ENCODE assay signal across 18 cellular contexts in the genomic region with DNA sequence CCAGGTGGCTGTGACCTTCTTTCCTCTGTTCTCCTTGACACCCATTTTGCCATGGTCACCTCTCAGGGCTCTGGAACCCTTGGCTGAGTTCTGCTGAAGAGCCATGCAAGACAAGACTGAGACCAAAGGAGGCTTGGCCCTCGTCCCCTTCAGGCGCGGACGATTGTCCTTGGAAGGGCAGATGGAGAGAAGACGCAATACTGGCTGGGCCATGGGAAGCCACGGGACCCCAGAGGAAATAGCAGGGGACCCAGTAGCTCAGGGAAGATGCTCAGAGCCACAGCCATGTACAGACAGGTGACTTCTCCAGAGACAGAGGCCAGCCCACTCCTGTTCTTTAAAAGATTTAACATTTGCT.
A peak's percentile ranks its signal among the peaks of the same experiment; 100 is the strongest.
DNase-seq lines count a peak whose midpoint lies in the region; ATAC-seq, FAIRE-seq and TF ChIP-seq lines count a peak whose summit lies in the region.
"Had no signal": no experiment of that assay in that cellular context is flagged by ENCODE, and none has a peak within 500 bp of the region (broad histone marks: within the 10 kb centered on the region; RNA-seq: fewer than 3 reads in every experiment).

No MANE protein-coding gene starts in this region.

- DNase-seq in GM23338 (ENCODE audit: low spot score) = no peak
- DNase-seq in Panc1 (ENCODE audit: low read depth, low spot score) = no peak
- peak; percentile 22 for DNase-seq in kidney
- peak; percentile 38 for DNase-seq in sciatic nerve (ENCODE audit: low spot score)
- no peak for DNase-seq in NOMO-1 treated with DMSO at 0.1 percent for 48 hours (lab: John Stamatoyannopoulos, UW; ENCODE audit: unreplicated experiment)
- DNase-seq: 8988T; AML-193; Caco-2; CD8-positive, alpha-beta memory T cell; DND-41; GDM1; IMR-90 had no signal

- no peaks in the 10 kb centered on the region for H4K20me1 ChIP-seq in GM23338 (replicated peaks; ENCODE audit: insufficient read depth)
- H4K20me1 ChIP-seq: BLaER1 had no signal

- in situ Hi-C loops in Panc1 (cut with HindIII; ENCODE audit: low pct_unique_long_range_greater_than_20kb, low sequenced_read_pairs) = no loop called here

- H3K27ac ChIP-seq in GM23338 (ENCODE audit: low read depth) (no peak overlapping the region), Panc1 (ENCODE audit: low read length) (0 out of 2 replicates have a peak overlapping the region, but pooled peaks have one; percentile 25), kidney (ENCODE audit: low read depth in 2 of 2, low read length in 2 of 2) (no peak overlapping the region)
- H3K27ac ChIP-seq: BLaER1 had no signal

- CTCF ChIA-PET in Panc1 (lab: Charles Lee) = no interaction called here

- no peaks in the 10 kb centered on the region for H3K9me3 ChIP-seq in Panc1 (ENCODE audit: control insufficient read depth, insufficient read depth, low read depth, low read length)
- no peaks in the 10 kb centered on the region for H3K9me3 ChIP-seq in kidney (ENCODE audit: control insufficient read depth in 1 of 2, low read length in 2 of 2)
- H3K9me3 ChIP-seq: BLaER1, Caco-2 had no signal

- H3K4me1 Mint-ChIP-seq in GM23338 = peaks cover 24% of the 10 kb centered on the region
- H3K4me1 Mint-ChIP-seq: CD8-positive, alpha-beta memory T cell had no signal

- no peak overlapping the region for H2AFZ ChIP-seq in GM23338

- POLR2A ChIA-PET in Panc1 (lab: Charles Lee) = no interaction called here

- BruUV-seq in Panc1 (replicated peaks; lab: Mats Ljungman, UMichigan) = no TSS peak

- TF ChIP-seq CTCF in GM23338 (conservative IDR thresholded peaks at IDR 0.05; ENCODE audit: low read depth in 2 of 2) (no peak), Panc1 (IDR thresholded peaks at IDR 0.05) (no peak), kidney (IDR thresholded peaks at IDR 0.05; ENCODE audit: borderline replicate concordance, extremely low read depth, insufficient read depth) (no peak)

- FAIRE-seq in kidney (lab: Jason Lieb, UNC) = no peak
- FAIRE-seq: GM12892, HTR-8/SVneo had no signal

- no peak overlapping the region for H3K4me3 Mint-ChIP-seq in GM23338
- H3K4me3 Mint-ChIP-seq: CD8-positive, alpha-beta memory T cell had no signal

- H3K9ac ChIP-seq in kidney (ENCODE audit: low read length in 2 of 2) = no peak overlapping the region
- H3K9ac ChIP-seq: BLaER1 had no signal

- H3K36me3 ChIP-seq in GM23338 (ENCODE audit: insufficient read depth) (no peaks in the 10 kb centered on the region), Panc1 (ENCODE audit: control insufficient read depth, insufficient read depth, low read length) (no peaks in the 10 kb centered on the region), kidney (ENCODE audit: control insufficient read depth in 1 of 2, insufficient read depth in 2 of 2, low read length in 2 of 2) (no peaks in the 10 kb centered on the region)
- H3K36me3 ChIP-seq: BLaER1 had no signal

- no peaks in the 10 kb centered on the region for H3K36me3 Mint-ChIP-seq in GM23338 (ENCODE audit: low read depth)
- H3K36me3 Mint-ChIP-seq: CD8-positive, alpha-beta memory T cell had no signal

- H3K27me3 ChIP-seq in GM23338 (ENCODE audit: insufficient read depth) (no peaks in the 10 kb centered on the region), Panc1 (ENCODE audit: control insufficient read depth, insufficient read depth, low read length) (no peaks in the 10 kb centered on the region)
- H3K27me3 ChIP-seq: BLaER1 had no signal

- peaks cover 13% of the 10 kb centered on the region for H3K27me3 Mint-ChIP-seq in GM23338 (ENCODE audit: insufficient read depth, low read depth, poor library complexity)

- H3K4me3 ChIP-seq in GM23338 (peak overlapping the region; percentile 12; the same call in 1 of the 2 replicates), Panc1 (ENCODE audit: low read depth in 2 of 2, low read length in 2 of 2) (no peak overlapping the region), kidney (ENCODE audit: low read length in 2 of 2) (no peak overlapping the region)
- H3K4me3 ChIP-seq: BLaER1 had no signal

- intact Hi-C loops in Panc1 (cut with micrococcal nuclease; ENCODE audit: unreplicated experiment) = no loop called here
- intact Hi-C loops in kidney (cut with DNase I) = no loop called here
- intact Hi-C loops in sciatic nerve (cut with DNase I) = no loop called here

- H3K9me3 Mint-ChIP-seq in GM23338 = no peaks in the 10 kb centered on the region
- H3K9me3 Mint-ChIP-seq: CD8-positive, alpha-beta memory T cell had no signal

- H3K9me2 ChIP-seq in GM23338 (ENCODE audit: insufficient read depth) = no peaks in the 10 kb centered on the region; the same call in 1 of the 2 replicates

- no peaks in the 10 kb centered on the region for H3F3A ChIP-seq in GM23338 (replicated peaks; ENCODE audit: low read depth)

- no peak; the same call in 2 of the 3 replicates for ATAC-seq in GM23338
- ATAC-seq in Panc1 = no peak
- ATAC-seq in sciatic nerve = no peak
- ATAC-seq in HG02678 (IDR thresholded peaks at IDR 0.05; ENCODE audit: unreplicated experiment) = no peak
- ATAC-seq in HG02884 (IDR thresholded peaks at IDR 0.05; ENCODE audit: unreplicated experiment) = no peak
- ATAC-seq: HCT116 had no signal

- peak overlapping the region; percentile 65 for H3K4me2 ChIP-seq in GM23338
- H3K4me2 ChIP-seq: BLaER1 had no signal

- no peaks in the 10 kb centered on the region for H3K79me2 ChIP-seq in GM23338 (replicated peaks; ENCODE audit: insufficient read depth)

- H3K4me1 ChIP-seq in GM23338 (ENCODE audit: insufficient read depth) (peaks cover 21% of the 10 kb centered on the region), Panc1 (ENCODE audit: control insufficient read depth, insufficient read depth, low read length) (peaks cover 9% of the 10 kb centered on the region), kidney (ENCODE audit: control insufficient read depth in 1 of 2, insufficient read depth in 1 of 2, low read depth in 1 of 2, low read length in 2 of 2) (no peaks in the 10 kb centered on the region)
- H3K4me1 ChIP-seq: Caco-2 had no signal

- no peak overlapping the region for H3K27ac Mint-ChIP-seq in GM23338
- H3K27ac Mint-ChIP-seq: CD8-positive, alpha-beta memory T cell had no signal

TF ChIP-seq in GM23338, 12 proteins besides CTCF, POLR2A, EP300 and RAD21 (continues in another document):
- no peak for TF ChIP-seq STAT1 (IDR thresholded peaks at IDR 0.05; ENCODE audit: unreplicated experiment)
- TF ChIP-seq EZH2 (IDR thresholded peaks at IDR 0.05; ENCODE audit: low read depth, unreplicated experiment) = no peak
- no peak for TF ChIP-seq ZNF114 (CRISPR knock-in tag; IDR thresholded peaks at IDR 0.05)
- TF ChIP-seq, protein P1, sequence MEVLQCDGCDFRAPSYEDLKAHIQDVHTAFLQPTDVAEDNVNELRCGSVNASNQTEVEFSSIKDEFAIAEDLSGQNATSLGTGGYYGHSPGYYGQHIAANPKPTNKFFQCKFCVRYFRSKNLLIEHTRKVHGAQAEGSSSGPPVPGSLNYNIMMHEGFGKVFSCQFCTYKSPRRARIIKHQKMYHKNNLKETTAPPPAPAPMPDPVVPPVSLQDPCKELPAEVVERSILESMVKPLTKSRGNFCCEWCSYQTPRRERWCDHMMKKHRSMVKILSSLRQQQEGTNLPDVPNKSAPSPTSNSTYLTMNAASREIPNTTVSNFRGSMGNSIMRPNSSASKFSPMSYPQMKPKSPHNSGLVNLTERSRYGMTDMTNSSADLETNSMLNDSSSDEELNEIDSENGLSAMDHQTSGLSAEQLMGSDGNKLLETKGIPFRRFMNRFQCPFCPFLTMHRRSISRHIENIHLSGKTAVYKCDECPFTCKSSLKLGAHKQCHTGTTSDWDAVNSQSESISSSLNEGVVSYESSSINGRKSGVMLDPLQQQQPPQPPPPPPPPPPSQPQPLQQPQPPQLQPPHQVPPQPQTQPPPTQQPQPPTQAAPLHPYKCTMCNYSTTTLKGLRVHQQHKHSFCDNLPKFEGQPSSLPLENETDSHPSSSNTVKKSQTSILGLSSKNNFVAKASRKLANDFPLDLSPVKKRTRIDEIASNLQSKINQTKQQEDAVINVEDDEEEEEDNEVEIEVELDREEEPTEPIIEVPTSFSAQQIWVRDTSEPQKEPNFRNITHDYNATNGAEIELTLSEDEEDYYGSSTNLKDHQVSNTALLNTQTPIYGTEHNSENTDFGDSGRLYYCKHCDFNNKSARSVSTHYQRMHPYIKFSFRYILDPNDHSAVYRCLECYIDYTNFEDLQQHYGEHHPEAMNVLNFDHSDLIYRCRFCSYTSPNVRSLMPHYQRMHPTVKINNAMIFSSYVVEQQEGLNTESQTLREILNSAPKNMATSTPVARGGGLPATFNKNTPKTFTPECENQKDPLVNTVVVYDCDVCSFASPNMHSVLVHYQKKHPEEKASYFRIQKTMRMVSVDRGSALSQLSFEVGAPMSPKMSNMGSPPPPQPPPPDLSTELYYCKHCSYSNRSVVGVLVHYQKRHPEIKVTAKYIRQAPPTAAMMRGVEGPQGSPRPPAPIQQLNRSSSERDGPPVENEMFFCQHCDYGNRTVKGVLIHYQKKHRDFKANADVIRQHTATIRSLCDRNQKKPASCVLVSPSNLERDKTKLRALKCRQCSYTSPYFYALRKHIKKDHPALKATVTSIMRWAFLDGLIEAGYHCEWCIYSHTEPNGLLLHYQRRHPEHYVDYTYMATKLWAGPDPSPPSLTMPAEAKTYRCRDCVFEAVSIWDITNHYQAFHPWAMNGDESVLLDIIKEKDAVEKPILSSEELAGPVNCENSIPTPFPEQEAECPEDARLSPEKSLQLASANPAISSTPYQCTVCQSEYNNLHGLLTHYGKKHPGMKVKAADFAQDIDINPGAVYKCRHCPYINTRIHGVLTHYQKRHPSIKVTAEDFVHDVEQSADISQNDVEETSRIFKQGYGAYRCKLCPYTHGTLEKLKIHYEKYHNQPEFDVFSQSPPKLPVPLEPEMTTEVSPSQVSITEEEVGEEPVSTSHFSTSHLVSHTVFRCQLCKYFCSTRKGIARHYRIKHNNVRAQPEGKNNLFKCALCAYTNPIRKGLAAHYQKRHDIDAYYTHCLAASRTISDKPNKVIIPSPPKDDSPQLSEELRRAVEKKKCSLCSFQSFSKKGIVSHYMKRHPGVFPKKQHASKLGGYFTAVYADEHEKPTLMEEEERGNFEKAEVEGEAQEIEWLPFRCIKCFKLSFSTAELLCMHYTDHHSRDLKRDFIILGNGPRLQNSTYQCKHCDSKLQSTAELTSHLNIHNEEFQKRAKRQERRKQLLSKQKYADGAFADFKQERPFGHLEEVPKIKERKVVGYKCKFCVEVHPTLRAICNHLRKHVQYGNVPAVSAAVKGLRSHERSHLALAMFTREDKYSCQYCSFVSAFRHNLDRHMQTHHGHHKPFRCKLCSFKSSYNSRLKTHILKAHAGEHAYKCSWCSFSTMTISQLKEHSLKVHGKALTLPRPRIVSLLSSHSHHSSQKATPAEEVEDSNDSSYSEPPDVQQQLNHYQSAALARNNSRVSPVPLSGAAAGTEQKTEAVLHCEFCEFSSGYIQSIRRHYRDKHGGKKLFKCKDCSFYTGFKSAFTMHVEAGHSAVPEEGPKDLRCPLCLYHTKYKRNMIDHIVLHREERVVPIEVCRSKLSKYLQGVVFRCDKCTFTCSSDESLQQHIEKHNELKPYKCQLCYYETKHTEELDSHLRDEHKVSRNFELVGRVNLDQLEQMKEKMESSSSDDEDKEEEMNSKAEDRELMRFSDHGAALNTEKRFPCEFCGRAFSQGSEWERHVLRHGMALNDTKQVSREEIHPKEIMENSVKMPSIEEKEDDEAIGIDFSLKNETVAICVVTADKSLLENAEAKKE (CRISPR knock-in tag; IDR thresholded peaks at IDR 0.05) = no peak
- TF ChIP-seq NANOG (IDR thresholded peaks at IDR 0.05; ENCODE audit: borderline replicate concordance) = no peak
- TF ChIP-seq POLR2AphosphoS5 (IDR thresholded peaks at IDR 0.05; ENCODE audit: low read depth) = no peak

Comparison
In these comparisons a context has a peak if more than half of its experiments do, and no peak if none do; other contexts are left out.
1. DNase-seq: peak in kidney (single experiment) and sciatic nerve (single experiment); none in GM23338 (single experiment), Panc1 (single experiment) and NOMO-1 treated with DMSO at 0.1 percent for 48 hours (single experiment).